In the genomic region with DNA sequence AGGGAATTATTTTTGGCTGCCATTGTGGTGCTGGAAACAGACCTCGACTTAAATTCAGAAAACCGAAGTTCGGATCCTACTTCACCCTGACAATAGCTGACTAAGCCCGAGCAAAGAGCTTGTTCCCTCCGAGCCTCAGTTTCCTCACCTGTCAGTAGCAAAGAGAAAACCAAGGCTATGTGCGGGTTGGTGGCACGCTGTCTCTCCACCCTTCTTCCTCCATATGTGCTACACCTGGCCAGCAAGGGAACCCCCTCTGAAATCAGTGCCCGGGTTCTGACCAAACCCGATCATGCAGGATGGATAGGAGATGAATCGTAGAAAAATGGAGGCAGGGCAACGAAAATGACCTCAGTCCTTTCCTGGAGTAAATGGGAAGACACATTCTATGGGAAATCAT, we compare ENCODE assay signal across 18 cellular contexts. TPM values are rescaled to one million over a fixed set of nuclear protein-coding genes. Genes with fewer than 3 reads are reported as not detected.
DNase-seq lines count a peak whose midpoint lies in the region; ATAC-seq and TF ChIP-seq lines count a peak whose summit lies in the region.
"Had no signal": no experiment of that assay in that cellular context is flagged by ENCODE, and none has a peak within 500 bp of the region (broad histone marks: within the 10 kb centered on the region; RNA-seq: fewer than 3 reads in every experiment).

No MANE protein-coding gene starts in this region.

- H3K36me3 ChIP-seq in sigmoid colon, result no peaks in the 10 kb centered on the region

- no peaks in the 10 kb centered on the region for H3K9me3 Mint-ChIP-seq in nephron progenitor cell
- H3K9me3 Mint-ChIP-seq in activated naive CD4-positive, alpha-beta T cell treated with anti-CD3 and anti-CD28 coated beads, Interleukin-2, amount 50 U/mL, for 72 hours, result no peaks in the 10 kb centered on the region
- no peaks in the 10 kb centered on the region for H3K9me3 Mint-ChIP-seq in activated T-helper 1 cell treated with anti-CD3 and anti-CD28 coated beads, Interleukin-12 subunit alpha, Interleukin-12 subunit beta, Interleukin-2, Interleukin-4 antibody, amounts not matched to agents 30 ng/mL and 10 ng/mL and 1 ng/mL, durations not matched to agents 14 hours and 24 hours and 36 hours
- H3K9me3 Mint-ChIP-seq: GM23338 had no signal

- TF ChIP-seq POLR2A in sigmoid colon (IDR thresholded peaks at IDR 0.05), result no peak

- peaks cover 15% of the 10 kb centered on the region for H3K27me3 Mint-ChIP-seq in nephron progenitor cell (ENCODE audit: low read depth, poor library complexity)
- H3K27me3 Mint-ChIP-seq in activated T-helper 1 cell treated with anti-CD3 and anti-CD28 coated beads, Interleukin-12 subunit alpha, Interleukin-12 subunit beta, Interleukin-2, Interleukin-4 antibody, amounts not matched to agents 30 ng/mL and 10 ng/mL and 1 ng/mL, durations not matched to agents 14 hours and 24 hours and 36 hours (ENCODE audit: insufficient read depth), result no peaks in the 10 kb centered on the region

- peaks cover 46% of the 10 kb centered on the region for H3K4me1 Mint-ChIP-seq in nephron progenitor cell
- H3K4me1 Mint-ChIP-seq in activated T-helper 1 cell treated with anti-CD3 and anti-CD28 coated beads, Interleukin-12 subunit alpha, Interleukin-12 subunit beta, Interleukin-2, Interleukin-4 antibody, amounts not matched to agents 30 ng/mL and 10 ng/mL and 1 ng/mL, durations not matched to agents 14 hours and 24 hours and 36 hours (ENCODE audit: low read depth), result no peaks in the 10 kb centered on the region
- H3K4me1 Mint-ChIP-seq: CD14-positive monocyte; CD4-positive, alpha-beta memory T cell had no signal

- TF ChIP-seq CTCF in VCaP (conservative IDR thresholded peaks at IDR 0.05), result no peak
- no peak for TF ChIP-seq CTCF in nephron progenitor cell (IDR thresholded peaks at IDR 0.05)
- TF ChIP-seq CTCF in sigmoid colon (IDR thresholded peaks at IDR 0.05), result no peak
- TF ChIP-seq CTCF in GM10248 (IDR thresholded peaks at IDR 0.05; ENCODE audit: control extremely low read depth, extremely low read depth, low read depth, missing control alignments), result no peak

- no peak for TF ChIP-seq EP300 in sigmoid colon (IDR thresholded peaks at IDR 0.05)

- intact Hi-C loops in sigmoid colon (cut with DNase I), result no loop called here
- intact Hi-C loops in activated T-helper 1 cell treated with anti-CD3 and anti-CD28 coated beads, Interleukin-12 subunit alpha, Interleukin-12 subunit beta, Interleukin-2, Interleukin-4 antibody, amounts not matched to agents 30 ng/mL and 10 ng/mL and 1 ng/mL, durations not matched to agents 14 hours and 24 hours and 36 hours (cut with micrococcal nuclease), result no loop called here

- CTCF ChIA-PET in GM10248 (lab: Yijun Ruan, JAX), result no interaction called here

- H3K4me3 ChIP-seq in sigmoid colon, result no peak overlapping the region
- H3K4me3 ChIP-seq: GM12878, GM23338, K562 had no signal

- peaks cover 0 to 4% (median 0%) of the 10 kb centered on the region in 4 donors for H3K4me1 ChIP-seq in sigmoid colon

- WGBS in sigmoid colon, 2 donors, result 87 to 89% methylated on average over 11 of the region's 11 CpGs

- H3K4me3 Mint-ChIP-seq in nephron progenitor cell, result no peak overlapping the region
- H3K4me3 Mint-ChIP-seq in activated T-helper 1 cell treated with anti-CD3 and anti-CD28 coated beads, Interleukin-12 subunit alpha, Interleukin-12 subunit beta, Interleukin-2, Interleukin-4 antibody, amounts not matched to agents 30 ng/mL and 10 ng/mL and 1 ng/mL, durations not matched to agents 14 hours and 24 hours and 36 hours, result no peak overlapping the region
- H3K4me3 Mint-ChIP-seq: CD4-positive, alpha-beta memory T cell; GM23338 had no signal

- H3K27ac Mint-ChIP-seq in nephron progenitor cell, result peak overlapping the region; percentile 48
- H3K27ac Mint-ChIP-seq in activated naive CD4-positive, alpha-beta T cell treated with anti-CD3 and anti-CD28 coated beads, Interleukin-2, amount 50 U/mL, for 72 hours, result no peak overlapping the region
- H3K27ac Mint-ChIP-seq in activated T-helper 1 cell treated with anti-CD3 and anti-CD28 coated beads, Interleukin-12 subunit alpha, Interleukin-12 subunit beta, Interleukin-2, Interleukin-4 antibody, amounts not matched to agents 30 ng/mL and 10 ng/mL and 1 ng/mL, durations not matched to agents 14 hours and 24 hours and 36 hours, result no peak overlapping the region
- H3K27ac Mint-ChIP-seq: CD14-positive monocyte; CD4-positive, alpha-beta memory T cell; GM23338 had no signal

- no peak for ATAC-seq in activated naive CD4-positive, alpha-beta T cell treated with anti-CD3 and anti-CD28 coated beads, Interleukin-2, amount 50 U/mL, for 72 hours
- ATAC-seq: GM12878, GM23338, K562 had no signal

- DNase-seq in nephron progenitor cell (no peak), sigmoid colon (peak; percentile 25), GM10248 (ENCODE audit: extremely low spot score) (no peak)
- no peak for DNase-seq in activated naive CD4-positive, alpha-beta T cell treated with anti-CD3 and anti-CD28 coated beads, Interleukin-2, amount 50 U/mL, for 72 hours (ENCODE audit: low spot score in 2 of 2)
- DNase-seq in activated T-helper 1 cell treated with anti-CD3 and anti-CD28 coated beads, Interleukin-12 subunit alpha, Interleukin-12 subunit beta, Interleukin-2, Interleukin-4 antibody, amounts not matched to agents 30 ng/mL and 10 ng/mL and 1 ng/mL, durations not matched to agents 14 hours and 24 hours and 36 hours (ENCODE audit: low spot score), result no peak
- DNase-seq in activated CD8-positive, alpha-beta memory T cell treated with anti-CD3 and anti-CD28 coated beads, Interleukin-2, amount 50 U/mL, for 4 hours, result no peak
- DNase-seq: ACHN; Calu3; CD4-positive, alpha-beta memory T cell; DMS79 treated with DMSO at 0.1 percent for 48 hours; GF-D8; HCEC 1CT had no signal

- no peaks in the 10 kb centered on the region for H3K36me3 Mint-ChIP-seq in nephron progenitor cell (ENCODE audit: low read depth)
- H3K36me3 Mint-ChIP-seq in activated naive CD4-positive, alpha-beta T cell treated with anti-CD3 and anti-CD28 coated beads, Interleukin-2, amount 50 U/mL, for 72 hours, result no peaks in the 10 kb centered on the region
- no peaks in the 10 kb centered on the region for H3K36me3 Mint-ChIP-seq in activated T-helper 1 cell treated with anti-CD3 and anti-CD28 coated beads, Interleukin-12 subunit alpha, Interleukin-12 subunit beta, Interleukin-2, Interleukin-4 antibody, amounts not matched to agents 30 ng/mL and 10 ng/mL and 1 ng/mL, durations not matched to agents 14 hours and 24 hours and 36 hours (ENCODE audit: low read depth)
- H3K36me3 Mint-ChIP-seq: CD14-positive monocyte; CD4-positive, alpha-beta memory T cell had no signal

- no peaks in the 10 kb centered on the region for H3K9me3 ChIP-seq in sigmoid colon

- H3K27me3 ChIP-seq in sigmoid colon, result peaks cover 0 to 54% (median 6%) of the 10 kb centered on the region in 3 donors

- POLR2A ChIA-PET in GM10248 (lab: Yijun Ruan, JAX), result no interaction called here

- peak overlapping the region; percentile 61 for H3K27ac ChIP-seq in VCaP
- H3K27ac ChIP-seq in sigmoid colon, result no peak overlapping the region
- H3K27ac ChIP-seq: HL-60 had no signal

RNA-seq across cellular contexts. Expression of a gene that starts 16.7 kb away (rescaled TPM):
- total RNA-seq in sigmoid colon, result 1 to 10 TPM in 2 of 4 donors, under 1 TPM in 1, not detected in 1; 0.66 to 1.8 (median 1.1) TPM
- 1 to 10 TPM in 1 of 3 donors, under 1 TPM in 1, not detected in 1; 0.16 to 1.2 TPM for polyA plus RNA-seq in sigmoid colon
- not detected for total RNA-seq in activated naive CD4-positive, alpha-beta T cell treated with anti-CD3 and anti-CD28 coated beads, Interleukin-2, amount 50 U/mL, for 72 hours
- not detected in 2 replicates for total RNA-seq in activated T-helper 1 cell treated with anti-CD3 and anti-CD28 coated beads, Interleukin-12 subunit alpha, Interleukin-12 subunit beta, Interleukin-2, Interleukin-4 antibody, amounts not matched to agents 30 ng/mL and 10 ng/mL and 1 ng/mL, durations not matched to agents 14 hours and 24 hours and 36 hours
- total RNA-seq: GM12878, K562 had no signal
- polyA plus RNA-seq: CD4-positive, alpha-beta memory T cell; GM12878; K562 had no signal
